27 cellular contexts compared by ENCODE assay signal in the genomic region with DNA sequence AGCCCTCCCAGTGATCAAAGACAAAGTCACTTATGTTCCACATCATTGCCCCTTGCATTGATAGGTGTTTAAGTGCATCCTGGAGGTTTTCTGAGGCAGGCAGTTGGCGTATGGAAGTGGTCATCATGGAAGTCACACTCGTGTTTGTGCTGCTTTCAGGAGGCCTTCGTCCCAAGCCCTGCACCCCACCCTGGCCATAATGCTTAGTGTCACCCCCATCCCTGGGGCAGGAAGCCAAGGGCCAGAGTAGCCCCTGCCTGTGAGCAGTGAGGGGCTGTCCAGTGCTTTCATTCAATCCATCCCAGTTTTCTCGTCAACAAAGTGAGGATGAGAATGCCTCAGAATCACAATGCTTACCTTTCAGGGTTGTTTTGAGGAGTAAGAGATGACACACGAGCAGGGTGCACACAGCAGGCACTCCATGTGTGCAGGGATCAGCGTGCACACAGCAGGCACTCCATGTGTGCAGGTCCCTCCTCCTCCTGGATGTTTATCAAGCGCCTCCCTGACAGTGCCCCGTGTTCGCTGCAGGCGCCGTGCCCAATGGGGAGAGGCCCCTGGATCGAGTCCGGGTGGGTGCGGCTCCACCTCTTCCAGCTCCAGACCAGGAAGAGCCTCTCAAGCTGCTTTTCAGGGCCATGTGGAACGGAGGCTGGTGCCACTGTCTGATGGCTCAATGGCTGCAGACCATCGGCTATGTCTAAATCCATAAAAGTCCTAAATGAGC. TPM values are rescaled to one million over a fixed set of nuclear protein-coding genes. Genes with fewer than 3 reads are reported as not detected.
DNase-seq lines count a peak whose midpoint lies in the region; ATAC-seq, FAIRE-seq and TF ChIP-seq lines count a peak whose summit lies in the region.
"Had no signal": no experiment of that assay in that cellular context is flagged by ENCODE, and none has a peak within 500 bp of the region (broad histone marks: within the 10 kb centered on the region; RNA-seq: fewer than 3 reads in every experiment).

No MANE protein-coding gene starts in this region.

- FAIRE-seq in kidney (lab: Jason Lieb, UNC) (no peak), small intestine (lab: Jason Lieb, UNC) (no peak)
- FAIRE-seq: colon, D721Med, islet of Langerhans had no signal

- H3K27ac Mint-ChIP-seq in T-cell = no peak overlapping the region
- H3K27ac Mint-ChIP-seq: activated CD4-positive, alpha-beta T cell treated with anti-CD3 and anti-CD28 coated beads, Interleukin-2, amount 10 ng/mL, durations not matched to agents 24 days and 14 days; activated naive CD4-positive, alpha-beta T cell treated with anti-CD3 and anti-CD28 coated beads, Interleukin-2, amount 50 U/mL, for 24 hours; CD4-positive, CD25-positive, alpha-beta regulatory T cell; effector memory CD8-positive, alpha-beta T cell; WTC11 had no signal

- intact Hi-C loops in kidney (cut with DNase I) = no loop called here
- intact Hi-C loops in A673 (cut with micrococcal nuclease; ENCODE audit: unreplicated experiment) = no loop called here

- H3K4me3 ChIP-seq in H7 (ENCODE audit: insufficient read depth, low read depth, low read length) (no peak overlapping the region), kidney (ENCODE audit: low read length in 2 of 2) (no peak overlapping the region), small intestine (ENCODE audit: low read depth in 1 of 2, low read length in 2 of 2) (no peak overlapping the region), A673 (ENCODE audit: low read depth, low read length, poor library complexity, severe bottlenecking) (no peak overlapping the region)
- H3K4me3 ChIP-seq: left ventricle myocardium inferior had no signal

- H3K4me1 Mint-ChIP-seq in T-cell = no peaks in the 10 kb centered on the region
- H3K4me1 Mint-ChIP-seq: activated naive CD4-positive, alpha-beta T cell treated with anti-CD3 and anti-CD28 coated beads, Interleukin-2, amount 50 U/mL, for 24 hours; CD4-positive, CD25-positive, alpha-beta regulatory T cell; stimulated activated effector memory CD8-positive, alpha-beta T cell treated with anti-CD3 and anti-CD28 coated beads, Interleukin-12 subunit alpha, Interleukin-12 subunit beta, amount 100 ng/mL, for 72 hours had no signal

- no peaks in the 10 kb centered on the region for H3K9me3 Mint-ChIP-seq in T-cell
- H3K9me3 Mint-ChIP-seq: activated CD4-positive, alpha-beta T cell treated with anti-CD3 and anti-CD28 coated beads, Interleukin-2, amount 10 ng/mL, durations not matched to agents 24 days and 14 days; activated naive CD4-positive, alpha-beta T cell treated with anti-CD3 and anti-CD28 coated beads, Interleukin-2, amount 50 U/mL, for 24 hours; effector memory CD8-positive, alpha-beta T cell; stimulated activated effector memory CD8-positive, alpha-beta T cell treated with anti-CD3 and anti-CD28 coated beads, Interleukin-12 subunit alpha, Interleukin-12 subunit beta, amount 100 ng/mL, for 72 hours; WTC11 had no signal

- no peak overlapping the region for H3K4me3 Mint-ChIP-seq in T-cell
- H3K4me3 Mint-ChIP-seq: activated CD4-positive, alpha-beta T cell treated with anti-CD3 and anti-CD28 coated beads, Interleukin-2, amount 10 ng/mL, durations not matched to agents 24 days and 14 days; activated naive CD4-positive, alpha-beta T cell treated with anti-CD3 and anti-CD28 coated beads, Interleukin-2, amount 50 U/mL, for 24 hours; CD4-positive, CD25-positive, alpha-beta regulatory T cell; effector memory CD8-positive, alpha-beta T cell; stimulated activated effector memory CD8-positive, alpha-beta T cell treated with anti-CD3 and anti-CD28 coated beads, Interleukin-12 subunit alpha, Interleukin-12 subunit beta, amount 100 ng/mL, for 72 hours; WTC11 had no signal

- BruUV-seq in A673 (replicated peaks; lab: Mats Ljungman, UMichigan) = no TSS peak

- H3K4me1 ChIP-seq in kidney (ENCODE audit: control insufficient read depth in 1 of 2, insufficient read depth in 1 of 2, low read depth in 1 of 2, low read length in 2 of 2) (no peaks in the 10 kb centered on the region), small intestine (ENCODE audit: control insufficient read depth in 2 of 2, insufficient read depth in 1 of 2, low read depth in 1 of 2, low read length in 1 of 2) (no peaks in the 10 kb centered on the region), A673 (ENCODE audit: insufficient read depth, low read length, poor library complexity, severe bottlenecking) (no peaks in the 10 kb centered on the region)

- H3K9me3 ChIP-seq in kidney (ENCODE audit: control insufficient read depth in 1 of 2, low read length in 2 of 2) (no peaks in the 10 kb centered on the region), small intestine (ENCODE audit: control insufficient read depth, low read depth) (no peaks in the 10 kb centered on the region), A673 (ENCODE audit: low read depth, low read length, poor library complexity, severe bottlenecking) (no peaks in the 10 kb centered on the region)
- H3K9me3 ChIP-seq: left ventricle myocardium inferior had no signal

- H3K27me3 Mint-ChIP-seq in T-cell = peaks cover 0 to 12% of the 10 kb centered on the region in 2 donors
- H3K27me3 Mint-ChIP-seq: activated naive CD4-positive, alpha-beta T cell treated with anti-CD3 and anti-CD28 coated beads, Interleukin-2, amount 50 U/mL, for 24 hours had no signal

- H3K9ac ChIP-seq in kidney (ENCODE audit: low read length in 2 of 2) = no peak overlapping the region

- ATAC-seq in T-cell (replicated peaks in 1 of 4) = no peak
- ATAC-seq: effector memory CD8-positive, alpha-beta T cell; stimulated activated effector memory CD8-positive, alpha-beta T cell treated with anti-CD3 and anti-CD28 coated beads, Interleukin-12 subunit alpha, Interleukin-12 subunit beta, amount 100 ng/mL, for 72 hours had no signal

- H3K36me3 Mint-ChIP-seq in T-cell = no peaks in the 10 kb centered on the region
- H3K36me3 Mint-ChIP-seq: activated naive CD4-positive, alpha-beta T cell treated with anti-CD3 and anti-CD28 coated beads, Interleukin-2, amount 50 U/mL, for 24 hours; CD4-positive, CD25-positive, alpha-beta regulatory T cell; stimulated activated effector memory CD8-positive, alpha-beta T cell treated with anti-CD3 and anti-CD28 coated beads, Interleukin-12 subunit alpha, Interleukin-12 subunit beta, amount 100 ng/mL, for 72 hours had no signal

- H3K27me3 ChIP-seq in H7 (ENCODE audit: control insufficient read depth, insufficient read depth, low read length) (no peaks in the 10 kb centered on the region), small intestine (ENCODE audit: control insufficient read depth in 2 of 2, insufficient read depth in 2 of 2, low read length in 2 of 2) (peaks cover 0 to 3% of the 10 kb centered on the region in 2 donors), A673 (replicated peaks; ENCODE audit: insufficient read depth, low read depth, low read length, poor library complexity) (no peaks in the 10 kb centered on the region)

- TF ChIP-seq CTCF in RWPE1 (conservative IDR thresholded peaks at IDR 0.05; ENCODE audit: low read depth) (no peak), kidney (IDR thresholded peaks at IDR 0.05; ENCODE audit: borderline replicate concordance, extremely low read depth, insufficient read depth) (no peak), A673 (conservative IDR thresholded peaks at IDR 0.05; ENCODE audit: low read depth, low read length) (no peak)

- H3K27ac ChIP-seq in RWPE1 (peak overlapping the region; percentile 24; the same call in 1 of the 2 replicates), kidney (ENCODE audit: low read depth in 2 of 2, low read length in 2 of 2) (no peak overlapping the region), small intestine (ENCODE audit: low read depth in 1 of 2, low read length in 1 of 2) (no peak overlapping the region), A673 (ENCODE audit: low read depth, low read length, poor library complexity, severe bottlenecking) (no peak overlapping the region)
- H3K27ac ChIP-seq: brain microvascular endothelial cell, left ventricle myocardium inferior had no signal

- CTCF ChIA-PET in RWPE1 (lab: Yijun Ruan, JAX) (interaction anchor here (0.6 kb wide), 1 partner anchor 9 kb away, joined by 6 read pairs; no protein-coding TSS in a partner anchor), A673 (lab: Charles Lee) (no interaction called here), T-cell (lab: Charles Lee) (no interaction called here)

- H3K36me3 ChIP-seq in H7 (replicated peaks; ENCODE audit: control insufficient read depth, insufficient read depth, low read length) (no peaks in the 10 kb centered on the region), kidney (ENCODE audit: control insufficient read depth in 1 of 2, insufficient read depth in 2 of 2, low read length in 2 of 2) (no peaks in the 10 kb centered on the region), small intestine (ENCODE audit: control insufficient read depth in 2 of 2, insufficient read depth in 2 of 2, low read length in 2 of 2) (no peaks in the 10 kb centered on the region), A673 (ENCODE audit: insufficient read depth, low read length, poor library complexity, severe bottlenecking) (no peaks in the 10 kb centered on the region)
- H3K36me3 ChIP-seq: brain microvascular endothelial cell, left ventricle myocardium inferior had no signal

- 36 to 68% (median 51%) methylated on average over 16 of the region's 16 CpGs for WGBS in small intestine, 3 donors

- POLR2A ChIA-PET in RWPE1 (lab: Yijun Ruan, JAX; ENCODE audit: low non-redundant PET) = no interaction called here
- POLR2A ChIA-PET in A673 (lab: Charles Lee; ENCODE audit: low non-redundant PET) = interaction anchor here (0.6 kb wide), 1 partner anchor 13 kb away, joined by 3 read pairs; no protein-coding TSS in a partner anchor
- POLR2A ChIA-PET in T-cell (lab: Charles Lee) = no interaction called here

- peak; percentile 47 for DNase-seq in H7
- no peak for DNase-seq in RWPE1 (ENCODE audit: low spot score)
- DNase-seq in kidney = peak; percentile 61
- peak; percentile 35 for DNase-seq in small intestine
- DNase-seq in A673 (ENCODE audit: low spot score) = no peak
- DNase-seq in T-cell = no peak
- no peak for DNase-seq in AG20443 (ENCODE audit: low spot score)
- DNase-seq: activated CD4-positive, alpha-beta T cell treated with anti-CD3 and anti-CD28 coated beads, Interleukin-2, amount 10 ng/mL, durations not matched to agents 24 days and 14 days; amniotic stem cell; CD4-positive, CD25-positive, alpha-beta regulatory T cell; effector memory CD8-positive, alpha-beta T cell; glutamatergic neuron; KBM-7; left ventricle myocardium inferior; mesendoderm; NCI-H1105; NCI-H187; NCI-H2227 treated with DMSO at 0.1 percent for 48 hours; NCI-H774; trophoblast cell had no signal

RNA-seq across cellular contexts. Expression of gene RRP1, which starts 35.7 kb away (rescaled TPM):
- total RNA-seq in H7 (2014; rRNA removed; shearing (Covaris generic)) = 43.5 and 45.7 TPM in 2 replicates
- total RNA-seq in kidney = 18.7 TPM
- 12.9 TPM for polyA plus RNA-seq in kidney (ENCODE audit: insufficient read depth, low read depth, low replicate concordance)
- polyA plus RNA-seq in small intestine = 10 to 100 TPM in 2 of 3 donors, 1 to 10 TPM in 1; 7.2 to 14.8 (median 10.3) TPM
- total RNA-seq in A673 (2021) = 72.5 and 86.4 TPM in 2 replicates
- 10 to 100 TPM; 24.0 to 30.9 (median 28.1) TPM for total RNA-seq in T-cell

RNA-seq across cellular contexts. Expression of gene AGPAT3, which starts 40.0 kb away (rescaled TPM):
- 9.2 and 11.4 TPM in 2 replicates for total RNA-seq in H7 (2014; rRNA removed; shearing (Covaris generic))
- 86.2 TPM for total RNA-seq in kidney
- 40.3 TPM for polyA plus RNA-seq in kidney (ENCODE audit: insufficient read depth, low read depth, low replicate concordance)
- 10 to 100 TPM; 21.3 to 43.9 (median 41.6) TPM for polyA plus RNA-seq in small intestine
- total RNA-seq in A673 (2021) = 68.7 and 69.6 TPM in 2 replicates
- total RNA-seq in T-cell = 10 to 100 TPM; 48.4 to 77.2 (median 65.1) TPM

RNA-seq across cellular contexts. Expression of gene CSTB, which starts 48.9 kb away (rescaled TPM):
- total RNA-seq in H7 (2014; rRNA removed; shearing (Covaris generic)) = 28.5 and 29.6 TPM in 2 replicates
- 74.5 TPM for total RNA-seq in kidney
- 97.8 TPM for polyA plus RNA-seq in kidney (ENCODE audit: insufficient read depth, low read depth, low replicate concordance)
- polyA plus RNA-seq in small intestine = 100 to 1,000 TPM in 1 of 3 donors, 10 to 100 TPM in 2; 49.5 to 109 (median 73.5) TPM
- 44.1 and 55.9 TPM in 2 replicates for total RNA-seq in A673 (2021)
- total RNA-seq in T-cell = 10 to 100 TPM; 19.0 to 34.7 (median 25.9) TPM

Comparison
In these comparisons a context has a peak if more than half of its experiments do, and no peak if none do; other contexts are left out.
1. DNase-seq: peak in H7 (single experiment), kidney (single experiment) and small intestine (single experiment); none in RWPE1 (single experiment), A673 (single experiment), T-cell (0 of 34) and AG20443 (single experiment).